ENCODE assay signal across 18 cellular contexts in the genomic region with DNA sequence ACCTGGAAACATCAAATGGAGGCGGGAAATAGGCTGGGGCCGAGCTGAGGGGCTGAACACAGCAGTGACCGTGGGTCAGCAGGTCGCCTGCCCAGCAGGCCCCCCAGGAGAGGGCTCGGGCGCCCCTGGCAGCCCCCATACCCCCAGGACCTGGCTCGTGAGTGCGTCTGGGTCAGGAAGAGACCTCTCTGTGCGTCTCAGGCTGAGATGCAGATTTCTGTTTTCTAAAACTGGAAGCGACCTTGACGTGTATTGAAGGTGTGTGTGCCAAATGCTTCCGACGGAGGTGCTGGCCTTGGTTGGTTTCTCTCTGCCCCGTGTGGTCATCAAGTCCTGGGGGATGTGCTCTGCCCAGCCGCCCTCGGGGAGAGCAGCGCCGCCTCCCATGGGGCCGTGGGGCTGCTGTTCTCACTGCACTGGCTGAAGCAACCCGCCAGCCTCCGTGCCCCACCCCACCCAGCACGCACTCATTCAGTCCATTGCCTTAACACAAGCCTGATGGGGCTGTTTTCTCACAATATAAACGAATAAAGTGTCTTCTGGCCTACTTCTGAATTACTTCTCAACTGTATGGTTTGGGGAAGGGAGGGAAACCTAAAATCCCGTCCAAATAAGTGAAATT. TPM values are rescaled to one million over a fixed set of nuclear protein-coding genes. Genes with fewer than 3 reads are reported as not detected.
DNase-seq lines count a peak whose midpoint lies in the region; ATAC-seq and TF ChIP-seq lines count a peak whose summit lies in the region.
"Had no signal": no experiment of that assay in that cellular context is flagged by ENCODE, and none has a peak within 500 bp of the region (broad histone marks: within the 10 kb centered on the region; RNA-seq: fewer than 3 reads in every experiment).

No MANE protein-coding gene starts in this region.

- H3K4me2 ChIP-seq in GM23248 (ENCODE audit: unreplicated experiment) (no peak overlapping the region), PC-9 (no peak overlapping the region)
- H3K4me2 ChIP-seq: smooth muscle cell had no signal

- no peaks in the 10 kb centered on the region for H3K27me3 ChIP-seq in GM23248 (replicated peaks; ENCODE audit: insufficient read depth)
- H3K27me3 ChIP-seq in PC-9 (ENCODE audit: insufficient read depth, low read depth), result no peaks in the 10 kb centered on the region
- no peaks in the 10 kb centered on the region for H3K27me3 ChIP-seq in upper lobe of left lung
- H3K27me3 ChIP-seq: foreskin keratinocyte, tibial artery had no signal

- H3K9me2 ChIP-seq in GM23248 (ENCODE audit: insufficient read depth) (no peaks in the 10 kb centered on the region), PC-9 (ENCODE audit: insufficient read depth) (no peaks in the 10 kb centered on the region)

- H3K9me3 Mint-ChIP-seq in endothelial cell (ENCODE audit: unreplicated experiment), result no peaks in the 10 kb centered on the region
- H3K9me3 Mint-ChIP-seq in osteocyte (ENCODE audit: unreplicated experiment), result no peaks in the 10 kb centered on the region
- no peaks in the 10 kb centered on the region for H3K9me3 Mint-ChIP-seq in type B pancreatic cell
- H3K9me3 Mint-ChIP-seq: activated T-helper 1 cell treated with anti-CD3 and anti-CD28 coated beads, Interleukin-12 subunit alpha, Interleukin-12 subunit beta, Interleukin-2, Interleukin-4 antibody, amounts not matched to agents 30 ng/mL and 10 ng/mL and 1 ng/mL, durations not matched to agents 14 hours and 24 hours and 36 hours had no signal

- H4K20me1 ChIP-seq in GM23248 (ENCODE audit: insufficient read depth) (no peaks in the 10 kb centered on the region), PC-9 (ENCODE audit: insufficient read depth) (peaks cover 28% of the 10 kb centered on the region; the same call in 1 of the 2 replicates)

- no peak for ATAC-seq in upper lobe of left lung (ENCODE audit: low FRiP score in 2 of 2)
- ATAC-seq: foreskin keratinocyte, left ventricle myocardium superior had no signal

- H3K4me3 ChIP-seq in GM23248 (no peak overlapping the region), PC-9 (no peak overlapping the region), upper lobe of left lung (no peak overlapping the region)
- H3K4me3 ChIP-seq: smooth muscle cell, tibial artery had no signal

- H3K79me2 ChIP-seq in GM23248 (ENCODE audit: insufficient read depth) (peaks cover 38% of the 10 kb centered on the region), PC-9 (ENCODE audit: low read depth) (no peaks in the 10 kb centered on the region)

- H3K27me3 Mint-ChIP-seq in endothelial cell (ENCODE audit: unreplicated experiment) (peaks cover 9% of the 10 kb centered on the region), osteocyte (ENCODE audit: unreplicated experiment) (no peaks in the 10 kb centered on the region), type B pancreatic cell (no peaks in the 10 kb centered on the region)

- no peak for TF ChIP-seq POLR2A in upper lobe of left lung (IDR thresholded peaks at IDR 0.05)

- H2AFZ ChIP-seq in GM23248, result no peak overlapping the region
- H2AFZ ChIP-seq in PC-9, result no peak overlapping the region

- WGBS in GM23248 (ENCODE audit: low coverage in 1 of 2, low lambda C conversion rate in 2 of 2, missing lambda C conversion rate in 2 of 2), 2 experiments, result 82 to 83% methylated on average over 24 of the region's 24 CpGs
- WGBS in upper lobe of left lung, 2 donors, result 89 to 90% methylated on average over 18 to 24 of the region's 24 CpGs

- H3K36me3 Mint-ChIP-seq in endothelial cell (ENCODE audit: low read depth, unreplicated experiment) (peaks cover 39% of the 10 kb centered on the region), osteocyte (ENCODE audit: unreplicated experiment) (peaks cover 34% of the 10 kb centered on the region), type B pancreatic cell (peaks cover 3% of the 10 kb centered on the region)

- CTCF ChIA-PET in PC-9 (lab: Charles Lee), result no interaction called here

- intact Hi-C loops in PC-9 (cut with micrococcal nuclease; ENCODE audit: unreplicated experiment), result no loop called here

- H3K27ac Mint-ChIP-seq in endothelial cell (ENCODE audit: unreplicated experiment), result peak overlapping the region; percentile 61
- peak overlapping the region; percentile 84 for H3K27ac Mint-ChIP-seq in osteocyte (ENCODE audit: unreplicated experiment)
- H3K27ac Mint-ChIP-seq in type B pancreatic cell, result no peak overlapping the region
- H3K27ac Mint-ChIP-seq: activated T-helper 1 cell treated with anti-CD3 and anti-CD28 coated beads, Interleukin-12 subunit alpha, Interleukin-12 subunit beta, Interleukin-2, Interleukin-4 antibody, amounts not matched to agents 30 ng/mL and 10 ng/mL and 1 ng/mL, durations not matched to agents 14 hours and 24 hours and 36 hours had no signal

- TF ChIP-seq CTCF in PC-9 (conservative IDR thresholded peaks at IDR 0.05) (no peak), endothelial cell (IDR thresholded peaks at IDR 0.05; ENCODE audit: unreplicated experiment) (no peak), osteocyte (IDR thresholded peaks at IDR 0.05) (no peak), type B pancreatic cell (conservative IDR thresholded peaks at IDR 0.05) (no peak), upper lobe of left lung (IDR thresholded peaks at IDR 0.05) (no peak)

- H3F3A ChIP-seq in GM23248 (ENCODE audit: insufficient read depth), result peaks cover 23% of the 10 kb centered on the region
- H3F3A ChIP-seq in PC-9 (ENCODE audit: insufficient read depth, low read depth), result peaks cover 22% of the 10 kb centered on the region; the same call in 1 of the 2 replicates

- H3K27ac ChIP-seq in GM23248 (0 out of 2 replicates have a peak overlapping the region, but pooled peaks have one; percentile 18), PC-9 (no peak overlapping the region), upper lobe of left lung (no peak overlapping the region)
- H3K27ac ChIP-seq: foreskin keratinocyte, tibial artery had no signal

- H3K4me1 Mint-ChIP-seq in endothelial cell (ENCODE audit: unreplicated experiment) (no peaks in the 10 kb centered on the region), osteocyte (ENCODE audit: unreplicated experiment) (peaks cover 25% of the 10 kb centered on the region), type B pancreatic cell (ENCODE audit: unreplicated experiment) (no peaks in the 10 kb centered on the region)

- no peak overlapping the region for H3K4me3 Mint-ChIP-seq in endothelial cell (ENCODE audit: unreplicated experiment)
- no peak overlapping the region for H3K4me3 Mint-ChIP-seq in osteocyte (ENCODE audit: unreplicated experiment)
- H3K4me3 Mint-ChIP-seq in type B pancreatic cell, result no peak overlapping the region
- H3K4me3 Mint-ChIP-seq: activated T-helper 1 cell treated with anti-CD3 and anti-CD28 coated beads, Interleukin-12 subunit alpha, Interleukin-12 subunit beta, Interleukin-2, Interleukin-4 antibody, amounts not matched to agents 30 ng/mL and 10 ng/mL and 1 ng/mL, durations not matched to agents 14 hours and 24 hours and 36 hours had no signal

- TSS peak; percentile 25 for BruUV-seq in PC-9 (replicated peaks; lab: Mats Ljungman, UMichigan)

- no peak for TF ChIP-seq EP300 in upper lobe of left lung (IDR thresholded peaks at IDR 0.05)

- POLR2A ChIA-PET in PC-9 (lab: Charles Lee; ENCODE audit: unreplicated experiment), result no interaction called here

- H3K4me1 ChIP-seq in GM23248 (ENCODE audit: insufficient read depth) (no peaks in the 10 kb centered on the region), PC-9 (replicated peaks; ENCODE audit: insufficient read depth) (no peaks in the 10 kb centered on the region), upper lobe of left lung (no peaks in the 10 kb centered on the region)
- H3K4me1 ChIP-seq: foreskin keratinocyte, tibial artery had no signal

- H3K9me3 ChIP-seq in GM23248 (ENCODE audit: low read depth) (no peaks in the 10 kb centered on the region), PC-9 (ENCODE audit: insufficient read depth, low read depth) (no peaks in the 10 kb centered on the region), upper lobe of left lung (no peaks in the 10 kb centered on the region)
- H3K9me3 ChIP-seq: tibial artery had no signal

- 0 out of 2 replicates have a peak overlapping the region, but pooled peaks have one; percentile 3 for H3K9ac ChIP-seq in GM23248

- in situ Hi-C loops in GM23248 (cut with MboI), result loop anchor here (25.0 kb wide), 1 partner anchor 607 kb away; a partner anchor contains a TSS

- DNase-seq in GM23248 (no peak), PC-9 (peak in 1 of 2 experiments; percentile 21), endothelial cell (ENCODE audit: low spot score) (no peak), osteocyte (ENCODE audit: extremely low spot score, unreplicated experiment) (no peak), type B pancreatic cell (ENCODE audit: extremely low spot score, unreplicated experiment) (no peak), upper lobe of left lung (no peak)
- no peak for DNase-seq in stimulated activated naive CD4-positive, alpha-beta T cell (lab: John Stamatoyannopoulos, UW)
- no peak for DNase-seq in stimulated activated naive CD4-positive, alpha-beta T cell treated with Interleukin-2 at 50 U/mL for 16 hours (lab: John Stamatoyannopoulos, UW)
- DNase-seq: activated CD4-positive, alpha-beta T cell treated with anti-CD3 and anti-CD28 coated beads, Interleukin-2, amount 50 U/mL, for 4 hours; DMS 273 treated with DMSO at 0.1 percent for 48 hours; GOT3; left ventricle myocardium superior; NCI-H1092; NCI-H774; tibial artery had no signal

- peaks cover 23% of the 10 kb centered on the region for H3K36me3 ChIP-seq in GM23248 (ENCODE audit: low read depth)
- H3K36me3 ChIP-seq in PC-9 (ENCODE audit: low read depth), result no peaks in the 10 kb centered on the region
- H3K36me3 ChIP-seq in upper lobe of left lung, result peaks cover 28 to 89% (median 68%) of the 10 kb centered on the region in 4 donors

RNA-seq across cellular contexts. Expression of a gene that starts 7.4 kb away (rescaled TPM):
- 51.3 and 59.1 TPM in 2 replicates for total RNA-seq in GM23248 (2014; rRNA removed; shearing (Covaris generic))
- polyA plus RNA-seq in GM23248 (2016; fragmentation: Nextera tagmentation; extraction: Ambion mirVana), result 24.7 and 29.1 TPM in 2 replicates
- 24.3 and 26.3 TPM in 2 replicates for total RNA-seq in PC-9 (2021)
- total RNA-seq in endothelial cell (ENCODE audit: unreplicated experiment), result 25.4 TPM
- total RNA-seq in osteocyte, result 23.1 and 25.6 TPM in 2 replicates
- 26.7 and 27.3 TPM in 2 replicates for total RNA-seq in type B pancreatic cell (ENCODE audit: low replicate concordance)
- 10 to 100 TPM; 15.7 to 32.1 (median 19.9) TPM for total RNA-seq in upper lobe of left lung

RNA-seq across cellular contexts. Expression of a gene that starts 13.4 kb away (rescaled TPM):
- total RNA-seq in GM23248 (2014; rRNA removed; shearing (Covaris generic)), result 69.7 and 135 TPM in 2 replicates
- 328 and 331 TPM in 2 replicates for polyA plus RNA-seq in GM23248 (2016; fragmentation: Nextera tagmentation; extraction: Ambion mirVana)
- total RNA-seq in PC-9 (2021) (109 and 131 TPM in 2 replicates), endothelial cell (ENCODE audit: unreplicated experiment) (141 TPM), osteocyte (144 and 147 TPM in 2 replicates), type B pancreatic cell (ENCODE audit: low replicate concordance) (126 and 174 TPM in 2 replicates), upper lobe of left lung (100 to 1,000 TPM in 2 of 6 donors, 10 to 100 TPM in 4; 48.2 to 133 (median 61.1) TPM)

RNA-seq across cellular contexts. Expression of a gene that starts 13.6 kb away (rescaled TPM):
- 6.3 and 8.8 TPM in 2 replicates for total RNA-seq in GM23248 (2014; rRNA removed; shearing (Covaris generic))
- 5.5 and 7.2 TPM in 2 replicates for polyA plus RNA-seq in GM23248 (2016; fragmentation: Nextera tagmentation; extraction: Ambion mirVana)
- total RNA-seq in PC-9 (2021) (47.8 and 51.0 TPM in 2 replicates), endothelial cell (ENCODE audit: unreplicated experiment) (12.1 TPM), osteocyte (10.9 and 12.7 TPM in 2 replicates), type B pancreatic cell (ENCODE audit: low replicate concordance) (17.7 and 27.5 TPM in 2 replicates), upper lobe of left lung (10 to 100 TPM in 4 of 6 donors, 1 to 10 TPM in 2; 8.5 to 23.4 (median 14.6) TPM)
